ENCODE assay signal across 29 cellular contexts in genomic region chr10:85515316-85515715, GRCh38.
"Had no signal": no experiment of that assay in that cellular context is flagged by ENCODE, and none has a peak within 500 bp of the region (broad histone marks: within the 10 kb centered on the region; RNA-seq: fewer than 3 reads in every experiment).

No MANE protein-coding gene starts in this region.

- H3K4me3 ChIP-seq: PC-9, SJCRH30, SK-N-MC had no signal

- DNase-seq: Karpas-422, KBM-7, MM.1S, MV-4-11, NCI-H1092, NCI-H1105, NCI-H1417 treated with DMSO at 0.1 percent for 48 hours, NCI-H1436 treated with DMSO at 0.1 percent for 48 hours, NCI-H1694, NCI-H187, NCI-H1930, NCI-H2029 treated with DMSO at 0.1 percent for 48 hours, NCI-H2081 treated with DMSO at 0.1 percent for 48 hours, NCI-H2107, NCI-H2171, NCI-H226, NCI-H446 treated with DMSO at 0.1 percent for 48 hours, NCI-H510A, NCI-H524, NCI-H526 treated with DMSO at 0.1 percent for 48 hours, NCI-H774, PC-9, SHP77, SIG-M5, SJCRH30 had no signal

- H3K27me3 ChIP-seq: SJCRH30 had no signal

- H3K9me3 ChIP-seq: SJCRH30 had no signal

- H3K4me1 ChIP-seq: SJCRH30 had no signal

- ATAC-seq: Panc1, Right ventricle myocardium inferior, SK-N-SH treated with all-trans-retinoic acid at 6 μM for 48 hours had no signal

- H3K36me3 ChIP-seq: SJCRH30 had no signal
